In genomic region chr14:102544034-102544744, GRCh38 we compare ENCODE assay signal across 9 cellular contexts. TPM values are rescaled to one million over a fixed set of nuclear protein-coding genes. Genes with fewer than 3 reads are reported as not detected.
A peak's percentile ranks its signal among the peaks of the same experiment; 100 is the strongest.
DNase-seq lines count a peak whose midpoint lies in the region; ATAC-seq and TF ChIP-seq lines count a peak whose summit lies in the region.
"Had no signal": no experiment of that assay in that cellular context is flagged by ENCODE, and none has a peak within 500 bp of the region (broad histone marks: within the 10 kb centered on the region; RNA-seq: fewer than 3 reads in every experiment).

No MANE protein-coding gene starts in this region.

- H3K9me3 Mint-ChIP-seq in activated naive CD8-positive, alpha-beta T cell (ENCODE audit: low read depth) = no peaks in the 10 kb centered on the region
- H3K9me3 Mint-ChIP-seq in activated naive CD8-positive, alpha-beta T cell treated with anti-CD3 and anti-CD28 coated beads for 36 hours = no peaks in the 10 kb centered on the region
- no peaks in the 10 kb centered on the region for H3K9me3 Mint-ChIP-seq in activated T-helper 1 cell treated with anti-CD3 and anti-CD28 coated beads, Interleukin-12 subunit alpha, Interleukin-12 subunit beta, Interleukin-2, Interleukin-4 antibody, amounts not matched to agents 30 ng/mL and 10 ng/mL and 1 ng/mL, durations not matched to agents 14 hours and 24 hours and 36 hours
- H3K9me3 Mint-ChIP-seq in type B pancreatic cell = peaks cover 6% of the 10 kb centered on the region

- H3K4me3 Mint-ChIP-seq in activated naive CD8-positive, alpha-beta T cell = peak overlapping the region; percentile 49
- H3K4me3 Mint-ChIP-seq in activated naive CD8-positive, alpha-beta T cell treated with anti-CD3 and anti-CD28 coated beads for 36 hours = no peak overlapping the region
- peak overlapping the region; percentile 22 for H3K4me3 Mint-ChIP-seq in activated T-helper 1 cell treated with anti-CD3 and anti-CD28 coated beads, Interleukin-12 subunit alpha, Interleukin-12 subunit beta, Interleukin-2, Interleukin-4 antibody, amounts not matched to agents 30 ng/mL and 10 ng/mL and 1 ng/mL, durations not matched to agents 14 hours and 24 hours and 36 hours
- peak overlapping the region; percentile 62 for H3K4me3 Mint-ChIP-seq in type B pancreatic cell

- H3K27me3 Mint-ChIP-seq in activated naive CD8-positive, alpha-beta T cell = peaks cover 11% of the 10 kb centered on the region
- H3K27me3 Mint-ChIP-seq in activated naive CD8-positive, alpha-beta T cell treated with anti-CD3 and anti-CD28 coated beads for 36 hours = peaks cover 50% of the 10 kb centered on the region
- peaks cover 38% of the 10 kb centered on the region for H3K27me3 Mint-ChIP-seq in activated T-helper 1 cell treated with anti-CD3 and anti-CD28 coated beads, Interleukin-12 subunit alpha, Interleukin-12 subunit beta, Interleukin-2, Interleukin-4 antibody, amounts not matched to agents 30 ng/mL and 10 ng/mL and 1 ng/mL, durations not matched to agents 14 hours and 24 hours and 36 hours (ENCODE audit: insufficient read depth)
- peaks cover 39% of the 10 kb centered on the region for H3K27me3 Mint-ChIP-seq in type B pancreatic cell

- ATAC-seq in HG03442 (IDR thresholded peaks at IDR 0.05; ENCODE audit: unreplicated experiment) = no peak

- H3K36me3 Mint-ChIP-seq in activated naive CD8-positive, alpha-beta T cell = no peaks in the 10 kb centered on the region
- H3K36me3 Mint-ChIP-seq in activated naive CD8-positive, alpha-beta T cell treated with anti-CD3 and anti-CD28 coated beads for 36 hours = no peaks in the 10 kb centered on the region
- H3K36me3 Mint-ChIP-seq in activated T-helper 1 cell treated with anti-CD3 and anti-CD28 coated beads, Interleukin-12 subunit alpha, Interleukin-12 subunit beta, Interleukin-2, Interleukin-4 antibody, amounts not matched to agents 30 ng/mL and 10 ng/mL and 1 ng/mL, durations not matched to agents 14 hours and 24 hours and 36 hours (ENCODE audit: low read depth) = no peaks in the 10 kb centered on the region
- no peaks in the 10 kb centered on the region for H3K36me3 Mint-ChIP-seq in type B pancreatic cell

- no peak for DNase-seq in activated naive CD8-positive, alpha-beta T cell treated with anti-CD3 and anti-CD28 coated beads for 36 hours
- no peak for DNase-seq in activated T-helper 1 cell treated with anti-CD3 and anti-CD28 coated beads, Interleukin-12 subunit alpha, Interleukin-12 subunit beta, Interleukin-2, Interleukin-4 antibody, amounts not matched to agents 30 ng/mL and 10 ng/mL and 1 ng/mL, durations not matched to agents 14 hours and 24 hours and 36 hours (ENCODE audit: low spot score)
- peak; percentile 71 for DNase-seq in left kidney (ENCODE audit: low read depth, low spot score)
- no peak for DNase-seq in type B pancreatic cell (ENCODE audit: extremely low spot score, unreplicated experiment)
- DNase-seq in NCI-H2196 treated with DMSO at 0.1 percent for 48 hours (lab: John Stamatoyannopoulos, UW; ENCODE audit: unreplicated experiment) = no peak
- no peak for DNase-seq in HuH-7 (ENCODE audit: low spot score)
- DNase-seq: cortex of kidney had no signal

- H3K4me1 Mint-ChIP-seq in activated naive CD8-positive, alpha-beta T cell (ENCODE audit: low read depth) = peaks cover 3% of the 10 kb centered on the region
- H3K4me1 Mint-ChIP-seq in activated naive CD8-positive, alpha-beta T cell treated with anti-CD3 and anti-CD28 coated beads for 36 hours = peaks cover 2% of the 10 kb centered on the region
- H3K4me1 Mint-ChIP-seq in activated T-helper 1 cell treated with anti-CD3 and anti-CD28 coated beads, Interleukin-12 subunit alpha, Interleukin-12 subunit beta, Interleukin-2, Interleukin-4 antibody, amounts not matched to agents 30 ng/mL and 10 ng/mL and 1 ng/mL, durations not matched to agents 14 hours and 24 hours and 36 hours (ENCODE audit: low read depth) = no peaks in the 10 kb centered on the region
- peaks cover 19% of the 10 kb centered on the region for H3K4me1 Mint-ChIP-seq in type B pancreatic cell (ENCODE audit: unreplicated experiment)

- intact Hi-C loops in activated T-helper 1 cell treated with anti-CD3 and anti-CD28 coated beads, Interleukin-12 subunit alpha, Interleukin-12 subunit beta, Interleukin-2, Interleukin-4 antibody, amounts not matched to agents 30 ng/mL and 10 ng/mL and 1 ng/mL, durations not matched to agents 14 hours and 24 hours and 36 hours (cut with micrococcal nuclease) = no loop called here

- no peak overlapping the region for H3K27ac Mint-ChIP-seq in activated naive CD8-positive, alpha-beta T cell
- no peak overlapping the region for H3K27ac Mint-ChIP-seq in activated naive CD8-positive, alpha-beta T cell treated with anti-CD3 and anti-CD28 coated beads for 36 hours
- H3K27ac Mint-ChIP-seq in activated T-helper 1 cell treated with anti-CD3 and anti-CD28 coated beads, Interleukin-12 subunit alpha, Interleukin-12 subunit beta, Interleukin-2, Interleukin-4 antibody, amounts not matched to agents 30 ng/mL and 10 ng/mL and 1 ng/mL, durations not matched to agents 14 hours and 24 hours and 36 hours = no peak overlapping the region
- peak overlapping the region; percentile 23 for H3K27ac Mint-ChIP-seq in type B pancreatic cell

- TF ChIP-seq CTCF in type B pancreatic cell (conservative IDR thresholded peaks at IDR 0.05) = no peak

RNA-seq across cellular contexts. Expression of gene ANKRD9, which starts 34.6 kb away (rescaled TPM):
- total RNA-seq in activated naive CD8-positive, alpha-beta T cell treated with anti-CD3 and anti-CD28 coated beads for 36 hours = 10 to 100 TPM; 10.7 to 10.9 TPM
- total RNA-seq in activated T-helper 1 cell treated with anti-CD3 and anti-CD28 coated beads, Interleukin-12 subunit alpha, Interleukin-12 subunit beta, Interleukin-2, Interleukin-4 antibody, amounts not matched to agents 30 ng/mL and 10 ng/mL and 1 ng/mL, durations not matched to agents 14 hours and 24 hours and 36 hours = 13.4 TPM in 2 replicates
- total RNA-seq in type B pancreatic cell (ENCODE audit: low replicate concordance) = 31.4 and 46.6 TPM in 2 replicates

RNA-seq across cellular contexts. Expression of gene RCOR1, which starts 48.3 kb away (rescaled TPM):
- 10 to 100 TPM; 14.7 to 16.2 TPM for total RNA-seq in activated naive CD8-positive, alpha-beta T cell treated with anti-CD3 and anti-CD28 coated beads for 36 hours
- 23.9 and 25.2 TPM in 2 replicates for total RNA-seq in activated T-helper 1 cell treated with anti-CD3 and anti-CD28 coated beads, Interleukin-12 subunit alpha, Interleukin-12 subunit beta, Interleukin-2, Interleukin-4 antibody, amounts not matched to agents 30 ng/mL and 10 ng/mL and 1 ng/mL, durations not matched to agents 14 hours and 24 hours and 36 hours
- total RNA-seq in type B pancreatic cell (ENCODE audit: low replicate concordance) = 35.3 and 37.5 TPM in 2 replicates
